In the genomic region with DNA sequence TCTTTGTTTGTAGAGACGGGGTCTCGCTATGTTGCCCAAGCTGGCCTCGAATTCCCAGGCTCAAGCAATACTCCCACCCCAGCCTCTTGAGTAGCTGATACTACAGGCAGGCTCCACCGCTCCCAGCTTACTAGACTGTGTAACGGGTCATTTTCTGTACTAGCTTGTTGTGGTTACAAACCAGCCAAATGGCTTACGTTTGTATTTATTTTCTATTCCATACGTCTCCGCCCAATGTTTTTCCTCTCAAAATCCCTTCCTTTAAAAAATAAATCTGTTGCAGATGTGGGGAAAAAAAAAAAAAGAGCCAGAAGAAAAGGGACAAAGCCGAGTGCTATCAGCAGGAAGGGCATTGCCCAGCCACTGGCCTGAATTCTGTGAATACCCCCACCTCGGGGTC, we compare ENCODE assay signal across 28 cellular contexts. TPM values are rescaled to one million over a fixed set of nuclear protein-coding genes. Genes with fewer than 3 reads are reported as not detected.
"Had no signal": no experiment of that assay in that cellular context is flagged by ENCODE, and none has a peak within 500 bp of the region (broad histone marks: within the 10 kb centered on the region; RNA-seq: fewer than 3 reads in every experiment).

No MANE protein-coding gene starts in this region.

- H3K36me3 Mint-ChIP-seq: immature natural killer cell; naive thymus-derived CD4-positive, alpha-beta T cell; natural killer cell treated with Interleukin-12 subunit alpha and Interleukin-12 subunit beta and Interleukin-15 and Interleukin-18, amount 100 ng/mL, for 72 hours; stimulated activated memory B cell treated with anti-CD40 and anti-IgM and Interleukin-4, amounts not matched to agents 10 μg/mL and 1 μg/mL and 100 μg/mL, for 72 hours; type B pancreatic cell had no signal

- H3K4me3 ChIP-seq: left lung, lower lobe of right lung, mucosa of descending colon, ovary, right atrium auricular region, sigmoid colon, spleen, tibial nerve, uterus had no signal

- H3K27ac Mint-ChIP-seq: immature natural killer cell; natural killer cell treated with Interleukin-12 subunit alpha and Interleukin-12 subunit beta and Interleukin-15 and Interleukin-18, amount 100 ng/mL, for 72 hours; progenitor cell of endocrine pancreas; stimulated activated memory B cell treated with anti-CD40 and anti-IgM and Interleukin-4, amounts not matched to agents 10 μg/mL and 1 μg/mL and 100 μg/mL, for 72 hours; stimulated activated naive CD8-positive, alpha-beta T cell treated with anti-CD3 and anti-CD28 coated beads, Interleukin-15, amount 100 ng/mL, for 72 hours; type B pancreatic cell had no signal

- H3K9me3 Mint-ChIP-seq: immature natural killer cell; naive thymus-derived CD4-positive, alpha-beta T cell; natural killer cell treated with Interleukin-12 subunit alpha and Interleukin-12 subunit beta and Interleukin-15 and Interleukin-18, amount 100 ng/mL, for 72 hours; stimulated activated memory B cell treated with anti-CD40 and anti-IgM and Interleukin-4, amounts not matched to agents 10 μg/mL and 1 μg/mL and 100 μg/mL, for 72 hours; stimulated activated naive CD8-positive, alpha-beta T cell treated with anti-CD3 and anti-CD28 coated beads, Interleukin-15, amount 100 ng/mL, for 72 hours; type B pancreatic cell had no signal

- DNase-seq: immature natural killer cell; kidney; left colon; left lung; lower lobe of right lung; midbrain; mucosa of descending colon; naive thymus-derived CD4-positive, alpha-beta T cell; ovary; sigmoid colon; small intestine; spleen; stimulated activated CD4-positive, alpha-beta T cell treated with anti-CD3 and anti-CD28 coated beads, Interleukin-4, amount 100 ng/mL, for 4 hours; stimulated activated CD8-positive, alpha-beta memory T cell treated with anti-CD3 and anti-CD28 coated beads, Interleukin-4, amount 100 ng/mL, for 48 hours; stimulated activated naive CD4-positive, alpha-beta T cell treated with Interleukin-2 at 50 U/mL for 16 hours; stimulated activated naive CD8-positive, alpha-beta T cell treated with anti-CD3 and anti-CD28 coated beads, Interleukin-15, amount 100 ng/mL, for 72 hours; substantia nigra; uterus had no signal

- H3K4me1 ChIP-seq: lower lobe of right lung, uterus had no signal

- H3K4me3 Mint-ChIP-seq: immature natural killer cell; natural killer cell treated with Interleukin-12 subunit alpha and Interleukin-12 subunit beta and Interleukin-15 and Interleukin-18, amount 100 ng/mL, for 72 hours; stimulated activated memory B cell treated with anti-CD40 and anti-IgM and Interleukin-4, amounts not matched to agents 10 μg/mL and 1 μg/mL and 100 μg/mL, for 72 hours; stimulated activated naive CD8-positive, alpha-beta T cell treated with anti-CD3 and anti-CD28 coated beads, Interleukin-15, amount 100 ng/mL, for 72 hours; type B pancreatic cell had no signal

- H3K27me3 ChIP-seq: left lung, ovary, right atrium auricular region, sigmoid colon, spleen, uterus had no signal

- H3K27ac ChIP-seq: left lung, lower lobe of right lung, ovary, right atrium auricular region, sigmoid colon, spleen, tibial nerve, uterus had no signal

- H3K36me3 ChIP-seq: left lung, lower lobe of right lung, ovary, right atrium auricular region, sigmoid colon, spleen, tibial nerve, uterus had no signal

- H3K9me3 ChIP-seq: left lung, lower lobe of right lung, mucosa of descending colon, ovary, right atrium auricular region, sigmoid colon, spleen, tibial nerve, uterus had no signal

RNA-seq across cellular contexts. Expression of gene PRND, which starts 41.6 kb away (rescaled TPM):
- total RNA-seq: kidney; left lung; lower lobe of right lung; mesenteric fat pad; myocyte; natural killer cell treated with Interleukin-12 subunit alpha and Interleukin-12 subunit beta and Interleukin-15 and Interleukin-18, amount 100 ng/mL, for 72 hours; progenitor cell of endocrine pancreas; renal cortical epithelial cell; right atrium auricular region; spleen; ureter had no signal
